9 cellular contexts compared by ENCODE assay signal in genomic region chr20:2468581-2469407, GRCh38. TPM values are rescaled to one million over a fixed set of nuclear protein-coding genes. Genes with fewer than 3 reads are reported as not detected.
DNase-seq lines count a peak whose midpoint lies in the region; ATAC-seq and TF ChIP-seq lines count a peak whose summit lies in the region.
"Had no signal": no experiment of that assay in that cellular context is flagged by ENCODE, and none has a peak within 500 bp of the region (broad histone marks: within the 10 kb centered on the region; RNA-seq: fewer than 3 reads in every experiment).

No MANE protein-coding gene starts in this region.

- TF ChIP-seq CTCF in cardiac muscle cell (IDR thresholded peaks at IDR 0.05; ENCODE audit: low read depth, low read length): no peak
- TF ChIP-seq CTCF in suprapubic skin (IDR thresholded peaks at IDR 0.05): no peak
- TF ChIP-seq CTCF in prostate gland (IDR thresholded peaks at IDR 0.05): no peak

- intact Hi-C loops in Right ventricle myocardium superior (cut with DNase I) (no loop called here), prostate gland (cut with DNase I) (loop anchor here (5.0 kb wide), 1 partner anchor 366 kb away; the partner anchor contains the start of gene STK35)
- intact Hi-C loops in activated T-helper 2 cell treated with anti-CD3 and anti-CD28 coated beads, Interferon-gamma antibody, Interleukin-2, Interleukin-4, amounts not matched to agents 10 μg/mL and 5 μg/mL and 100 μg/mL, durations not matched to agents 14 hours and 24 hours and 36 hours (cut with micrococcal nuclease): no loop called here

- H3K4me3 Mint-ChIP-seq in activated T-helper 2 cell treated with anti-CD3 and anti-CD28 coated beads, Interferon-gamma antibody, Interleukin-2, Interleukin-4, amounts not matched to agents 10 μg/mL and 5 μg/mL and 100 μg/mL, durations not matched to agents 14 hours and 24 hours and 36 hours (ENCODE audit: low read depth): peak overlapping the region; percentile 92

- H3K4me1 ChIP-seq in cardiac muscle cell (ENCODE audit: low read depth): peaks cover 6% of the 10 kb centered on the region
- peaks cover 3% of the 10 kb centered on the region for H3K4me1 ChIP-seq in iPS-15b (ENCODE audit: control insufficient read depth, insufficient read depth, low read length)
- peaks cover 21% of the 10 kb centered on the region for H3K4me1 ChIP-seq in suprapubic skin
- peaks cover 9% of the 10 kb centered on the region for H3K4me1 ChIP-seq in prostate gland (replicated peaks)

- peaks cover 52% of the 10 kb centered on the region for H3K4me1 Mint-ChIP-seq in activated T-helper 2 cell treated with anti-CD3 and anti-CD28 coated beads, Interferon-gamma antibody, Interleukin-2, Interleukin-4, amounts not matched to agents 10 μg/mL and 5 μg/mL and 100 μg/mL, durations not matched to agents 14 hours and 24 hours and 36 hours (ENCODE audit: low read depth)

- H3K36me3 ChIP-seq in cardiac muscle cell (peaks cover 36% of the 10 kb centered on the region), iPS-15b (ENCODE audit: control insufficient read depth, insufficient read depth, low read length) (peaks cover 33% of the 10 kb centered on the region), suprapubic skin (peaks cover 39% of the 10 kb centered on the region), prostate gland (peaks cover 6 to 13% of the 10 kb centered on the region in 2 donors)

- H3K9me3 ChIP-seq in cardiac muscle cell (ENCODE audit: low read depth) (no peaks in the 10 kb centered on the region), iPS-15b (ENCODE audit: control insufficient read depth, insufficient read depth, low read length) (no peaks in the 10 kb centered on the region), suprapubic skin (no peaks in the 10 kb centered on the region), prostate gland (no peaks in the 10 kb centered on the region)

- H3K27me3 ChIP-seq in cardiac muscle cell: no peaks in the 10 kb centered on the region
- no peaks in the 10 kb centered on the region for H3K27me3 ChIP-seq in iPS-15b (ENCODE audit: control insufficient read depth, insufficient read depth, low read length)
- H3K27me3 ChIP-seq in suprapubic skin: no peaks in the 10 kb centered on the region
- no peaks in the 10 kb centered on the region for H3K27me3 ChIP-seq in prostate gland (replicated peaks; ENCODE audit: insufficient read depth)

- peak overlapping the region; percentile 68 for H3K27ac Mint-ChIP-seq in activated T-helper 2 cell treated with anti-CD3 and anti-CD28 coated beads, Interferon-gamma antibody, Interleukin-2, Interleukin-4, amounts not matched to agents 10 μg/mL and 5 μg/mL and 100 μg/mL, durations not matched to agents 14 hours and 24 hours and 36 hours

- H3K9me3 Mint-ChIP-seq in activated T-helper 2 cell treated with anti-CD3 and anti-CD28 coated beads, Interferon-gamma antibody, Interleukin-2, Interleukin-4, amounts not matched to agents 10 μg/mL and 5 μg/mL and 100 μg/mL, durations not matched to agents 14 hours and 24 hours and 36 hours: no peaks in the 10 kb centered on the region

- WGBS in suprapubic skin: 77% methylated on average over 11 of the region's 11 CpGs
- 72% methylated on average over 11 of the region's 11 CpGs for WGBS in prostate gland

- no peaks in the 10 kb centered on the region for H3K27me3 Mint-ChIP-seq in activated T-helper 2 cell treated with anti-CD3 and anti-CD28 coated beads, Interferon-gamma antibody, Interleukin-2, Interleukin-4, amounts not matched to agents 10 μg/mL and 5 μg/mL and 100 μg/mL, durations not matched to agents 14 hours and 24 hours and 36 hours (ENCODE audit: low read depth)

- TF ChIP-seq EP300 in suprapubic skin (IDR thresholded peaks at IDR 0.05): no peak

- H3K27ac ChIP-seq in cardiac muscle cell (no peak overlapping the region), suprapubic skin (no peak overlapping the region), prostate gland (no peak overlapping the region)

- H3K36me3 Mint-ChIP-seq in activated T-helper 2 cell treated with anti-CD3 and anti-CD28 coated beads, Interferon-gamma antibody, Interleukin-2, Interleukin-4, amounts not matched to agents 10 μg/mL and 5 μg/mL and 100 μg/mL, durations not matched to agents 14 hours and 24 hours and 36 hours (ENCODE audit: low read depth): peaks cover 87% of the 10 kb centered on the region

- DNase-seq in cardiac muscle cell (ENCODE audit: low read depth in 1 of 2, low spot score in 1 of 2) (peak in 1 of 2 donors; percentile 9), Right ventricle myocardium superior (no peak), suprapubic skin (ENCODE audit: low spot score in 2 of 2) (no peak), prostate gland (ENCODE audit: low spot score) (no peak), middle frontal gyrus (ENCODE audit: extremely low spot score, low spot score) (no peak)
- DNase-seq in activated T-helper 2 cell treated with anti-CD3 and anti-CD28 coated beads, Interferon-gamma antibody, Interleukin-2, Interleukin-4, amounts not matched to agents 10 μg/mL and 5 μg/mL and 100 μg/mL, durations not matched to agents 14 hours and 24 hours and 36 hours (ENCODE audit: low spot score): no peak

- H3K9ac ChIP-seq in iPS-15b (ENCODE audit: low read depth, low read length): peak overlapping the region; percentile 100

- no peak for ATAC-seq in Right ventricle myocardium superior (ENCODE audit: poor library complexity)
- no peak for ATAC-seq in HG03457 (IDR thresholded peaks at IDR 0.05; ENCODE audit: unreplicated experiment)
- ATAC-seq: right cardiac atrium had no signal

- TF ChIP-seq POLR2A in suprapubic skin (IDR thresholded peaks at IDR 0.05) (no peak), prostate gland (IDR thresholded peaks at IDR 0.05) (no peak)

- H3K4me3 ChIP-seq in cardiac muscle cell: peak overlapping the region; percentile 72
- peak overlapping the region; percentile 96 for H3K4me3 ChIP-seq in iPS-15b (ENCODE audit: low read depth, low read length)
- peak overlapping the region; percentile 78 for H3K4me3 ChIP-seq in suprapubic skin
- peak overlapping the region in 1 of 2 donors; percentile 70 for H3K4me3 ChIP-seq in prostate gland

RNA-seq across cellular contexts. Expression of gene SNRPB, which starts 1.8 kb away (rescaled TPM):
- total RNA-seq in cardiac muscle cell (187 and 290 TPM in 2 replicates), Right ventricle myocardium superior (49.9 TPM), suprapubic skin (100 to 1,000 TPM; 133 to 250 (median 221) TPM), prostate gland (100 to 1,000 TPM; 215 to 294 TPM)
- polyA plus RNA-seq in cardiac muscle cell: 190 and 251 TPM in 2 replicates
- 506 and 513 TPM in 2 replicates for total RNA-seq in activated T-helper 2 cell treated with anti-CD3 and anti-CD28 coated beads, Interferon-gamma antibody, Interleukin-2, Interleukin-4, amounts not matched to agents 10 μg/mL and 5 μg/mL and 100 μg/mL, durations not matched to agents 14 hours and 24 hours and 36 hours

RNA-seq across cellular contexts. Expression of gene ZNF343, which starts 39.9 kb away (rescaled TPM):
- 8.6 and 13.0 TPM in 2 replicates for total RNA-seq in cardiac muscle cell
- 6.5 and 9.4 TPM in 2 replicates for polyA plus RNA-seq in cardiac muscle cell
- total RNA-seq in Right ventricle myocardium superior: 5.5 TPM
- total RNA-seq in activated T-helper 2 cell treated with anti-CD3 and anti-CD28 coated beads, Interferon-gamma antibody, Interleukin-2, Interleukin-4, amounts not matched to agents 10 μg/mL and 5 μg/mL and 100 μg/mL, durations not matched to agents 14 hours and 24 hours and 36 hours: 13.5 and 15.4 TPM in 2 replicates
- total RNA-seq in suprapubic skin: 10 to 100 TPM in 3 of 4 donors, 1 to 10 TPM in 1; 7.9 to 19.2 (median 13.5) TPM
- total RNA-seq in prostate gland: 10 to 100 TPM in 1 of 2 donors, 1 to 10 TPM in 1; 8.0 to 10.4 TPM
